In genomic region chr3:141486735-141487418, GRCh38 we compare ENCODE assay signal across 8 cellular contexts. TPM values are rescaled to one million over a fixed set of nuclear protein-coding genes. Genes with fewer than 3 reads are reported as not detected.
A peak's percentile ranks its signal among the peaks of the same experiment; 100 is the strongest.
DNase-seq lines count a peak whose midpoint lies in the region; TF ChIP-seq lines count a peak whose summit lies in the region.

RASA2 (plus strand) TSS chr3:141487027; CDS start chr3:141487084, 57 bp downstream.

- peaks cover 0 to 11% of the 10 kb centered on the region in 2 donors for H3K4me1 ChIP-seq in thyroid gland

- peak; percentile 87 for TF ChIP-seq POLR2A in NB4 (IDR thresholded peaks at IDR 0.05; ENCODE audit: extremely low read depth, insufficient read length)
- TF ChIP-seq POLR2A in thyroid gland (IDR thresholded peaks at IDR 0.05), result peak; percentile 87 to 92

- H3K27me3 ChIP-seq in thyroid gland, result no peaks in the 10 kb centered on the region

- peak within 1 kb of the TSS; percentile 97 for H3K27ac Mint-ChIP-seq in activated naive CD8-positive, alpha-beta T cell treated with anti-CD3 and anti-CD28 coated beads for 36 hours
- H3K27ac Mint-ChIP-seq in osteocyte (ENCODE audit: unreplicated experiment), result peak within 1 kb of the TSS; percentile 81

- no peaks in the 10 kb centered on the region for H3K9me3 Mint-ChIP-seq in activated naive CD8-positive, alpha-beta T cell treated with anti-CD3 and anti-CD28 coated beads for 36 hours
- no peaks in the 10 kb centered on the region for H3K9me3 Mint-ChIP-seq in osteocyte (ENCODE audit: unreplicated experiment)

- no peaks in the 10 kb centered on the region for H3K36me3 ChIP-seq in thyroid gland

- H3K9me3 ChIP-seq in thyroid gland, result no peaks in the 10 kb centered on the region

- peak within 1 kb of the TSS; percentile 90 for H3K4me3 Mint-ChIP-seq in activated naive CD8-positive, alpha-beta T cell treated with anti-CD3 and anti-CD28 coated beads for 36 hours
- H3K4me3 Mint-ChIP-seq in osteocyte (ENCODE audit: unreplicated experiment), result peak within 1 kb of the TSS; percentile 83

- peaks cover 65% of the 10 kb centered on the region for H3K4me1 Mint-ChIP-seq in activated naive CD8-positive, alpha-beta T cell treated with anti-CD3 and anti-CD28 coated beads for 36 hours
- peaks cover 24% of the 10 kb centered on the region for H3K4me1 Mint-ChIP-seq in osteocyte (ENCODE audit: unreplicated experiment)

- H3K36me3 Mint-ChIP-seq in activated naive CD8-positive, alpha-beta T cell treated with anti-CD3 and anti-CD28 coated beads for 36 hours, result peaks cover 36% of the 10 kb centered on the region
- H3K36me3 Mint-ChIP-seq in osteocyte (ENCODE audit: unreplicated experiment), result no peaks in the 10 kb centered on the region

- intact Hi-C loops in head of caudate nucleus (cut with DNase I), result loop anchor here (2.0 to 10.0 kb wide), 2 partner anchors 26 to 248 kb away; partner anchors contain the start of gene RNF7
- intact Hi-C loops in thyroid gland (cut with DNase I), result no loop called here

- H3K27ac ChIP-seq in thyroid gland, result peak within 1 kb of the TSS; percentile 85 to 97 (median 90)

- DNase-seq in HFF-Myc (ENCODE audit: extremely low read depth, low read depth) (no peak), NB4 (ENCODE audit: low read depth) (peak; percentile 82), SKM-1 treated with dmso at 0.1 percent for 144 hours (lab: John Stamatoyannopoulos, UW; ENCODE audit: unreplicated experiment) (peak; percentile 54), head of caudate nucleus (peak in 40 of 42 donors; percentile 58 to 92 (median 80)), osteocyte (ENCODE audit: extremely low spot score, unreplicated experiment) (peak; percentile 89), thyroid gland (peak; percentile 72 to 78)
- peak; percentile 83 for DNase-seq in activated naive CD8-positive, alpha-beta T cell treated with anti-CD3 and anti-CD28 coated beads for 36 hours

- TF ChIP-seq CTCF in HFF-Myc (IDR thresholded peaks at IDR 0.05; ENCODE audit: low read depth, low read length, missing control alignments) (no peak), NB4 (IDR thresholded peaks at IDR 0.05; ENCODE audit: low read depth, low read length) (no peak), osteocyte (IDR thresholded peaks at IDR 0.05) (no peak), thyroid gland (IDR thresholded peaks at IDR 0.05) (no peak)

- H3K4me3 ChIP-seq in GM08714 (ENCODE audit: low read length) (peak within 1 kb of the TSS; percentile 80), HFF-Myc (replicated peaks; ENCODE audit: low read depth, low read length) (peak within 1 kb of the TSS; percentile 70), NB4 (ENCODE audit: low read depth, low read length) (peak within 1 kb of the TSS; percentile 83), thyroid gland (replicated peaks in 1 of 3) (peak within 1 kb of the TSS; percentile 72 to 81 (median 79))

- WGBS in thyroid gland, 2 donors, result 0 to 20% methylated on average over 1 to 11 of the region's 86 CpGs

- H3K27me3 Mint-ChIP-seq in activated naive CD8-positive, alpha-beta T cell treated with anti-CD3 and anti-CD28 coated beads for 36 hours, result no peaks in the 10 kb centered on the region
- H3K27me3 Mint-ChIP-seq in osteocyte (ENCODE audit: unreplicated experiment), result no peaks in the 10 kb centered on the region

RNA-seq across cellular contexts. Expression of gene RASA2, which starts in this region (rescaled TPM):
- 10 to 100 TPM; 36.1 to 40.2 TPM for total RNA-seq in activated naive CD8-positive, alpha-beta T cell treated with anti-CD3 and anti-CD28 coated beads for 36 hours
- total RNA-seq in osteocyte, result 8.4 and 9.9 TPM in 2 replicates
- 10 to 100 TPM; 12.0 to 45.5 (median 23.3) TPM for total RNA-seq in thyroid gland
